Comparison of ENCODE assay signal across 1 cellular context in genomic region chr1:32813941-32814739, GRCh38.
TF ChIP-seq lines count a peak whose summit lies in the region.

No MANE protein-coding gene starts in this region.

TF ChIP-seq in K562, 482 proteins besides CTCF, POLR2A, EP300 and RAD21 (continued from another document and continues in another):
- TF ChIP-seq, protein P1, sequence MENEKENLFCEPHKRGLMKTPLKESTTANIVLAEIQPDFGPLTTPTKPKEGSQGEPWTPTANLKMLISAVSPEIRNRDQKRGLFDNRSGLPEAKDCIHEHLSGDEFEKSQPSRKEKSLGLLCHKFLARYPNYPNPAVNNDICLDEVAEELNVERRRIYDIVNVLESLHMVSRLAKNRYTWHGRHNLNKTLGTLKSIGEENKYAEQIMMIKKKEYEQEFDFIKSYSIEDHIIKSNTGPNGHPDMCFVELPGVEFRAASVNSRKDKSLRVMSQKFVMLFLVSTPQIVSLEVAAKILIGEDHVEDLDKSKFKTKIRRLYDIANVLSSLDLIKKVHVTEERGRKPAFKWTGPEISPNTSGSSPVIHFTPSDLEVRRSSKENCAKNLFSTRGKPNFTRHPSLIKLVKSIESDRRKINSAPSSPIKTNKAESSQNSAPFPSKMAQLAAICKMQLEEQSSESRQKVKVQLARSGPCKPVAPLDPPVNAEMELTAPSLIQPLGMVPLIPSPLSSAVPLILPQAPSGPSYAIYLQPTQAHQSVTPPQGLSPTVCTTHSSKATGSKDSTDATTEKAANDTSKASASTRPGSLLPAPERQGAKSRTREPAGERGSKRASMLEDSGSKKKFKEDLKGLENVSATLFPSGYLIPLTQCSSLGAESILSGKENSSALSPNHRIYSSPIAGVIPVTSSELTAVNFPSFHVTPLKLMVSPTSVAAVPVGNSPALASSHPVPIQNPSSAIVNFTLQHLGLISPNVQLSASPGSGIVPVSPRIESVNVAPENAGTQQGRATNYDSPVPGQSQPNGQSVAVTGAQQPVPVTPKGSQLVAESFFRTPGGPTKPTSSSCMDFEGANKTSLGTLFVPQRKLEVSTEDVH (IDR thresholded peaks at IDR 0.05; ENCODE audit: low read depth, partially characterized antibody), result peak; percentile 48
- TF ChIP-seq TRIM28 (IDR thresholded peaks at IDR 0.05) (0 out of 2 replicates have a peak, but pooled peaks have one; percentile 17), PHB (CRISPR knock-in tag; IDR thresholded peaks at IDR 0.05) (no peak), ZNF655 (CRISPR knock-in tag; IDR thresholded peaks at IDR 0.05) (no peak), EP400 (IDR thresholded peaks at IDR 0.05) (peak; percentile 79), NR4A1 (CRISPR knock-in tag; IDR thresholded peaks at IDR 0.05) (no peak), NR4A1 (tag; IDR thresholded peaks at IDR 0.05) (no peak), ZNF184 (CRISPR knock-in tag; IDR thresholded peaks at IDR 0.05) (no peak), TCF7L2 (IDR thresholded peaks at IDR 0.05; ENCODE audit: low read depth, low read length) (no peak), ZNF584 (CRISPR knock-in tag; IDR thresholded peaks at IDR 0.05; ENCODE audit: low read depth) (peak; percentile 77), PCBP1 (IDR thresholded peaks at IDR 0.05; ENCODE audit: low read depth, low read length, poor library complexity, severe bottlenecking) (no peak), CSDE1 (IDR thresholded peaks at IDR 0.05) (no peak), ZNF668 (CRISPR knock-in tag; IDR thresholded peaks at IDR 0.05) (no peak), ZNF121 (CRISPR knock-in tag; conservative IDR thresholded peaks at IDR 0.05) (no peak), MXI1 (IDR thresholded peaks at IDR 0.05; ENCODE audit: low read depth, low read length) (no peak), ZNF507 (tag; conservative IDR thresholded peaks at IDR 0.05) (no peak), ATF7 (IDR thresholded peaks at IDR 0.05) (peak; percentile 91), MTA1 (IDR thresholded peaks at IDR 0.05; ENCODE audit: borderline replicate concordance) (peak; percentile 65; the same call in 1 of the 2 replicates), LEF1 (IDR thresholded peaks at IDR 0.05) (peak; percentile 40; the same call in 1 of the 2 replicates), SOX6 (IDR thresholded peaks at IDR 0.05) (no peak), ARID1B (IDR thresholded peaks at IDR 0.05) (peak; percentile 82), THRAP3 (IDR thresholded peaks at IDR 0.05; ENCODE audit: borderline replicate concordance) (no peak), MEIS2 (IDR thresholded peaks at IDR 0.05; ENCODE audit: partially characterized antibody) (no peak), MXD1 (CRISPR knock-in tag; IDR thresholded peaks at IDR 0.05; ENCODE audit: borderline replicate concordance, poor library complexity, severe bottlenecking) (no peak), ZNF551 (CRISPR knock-in tag; IDR thresholded peaks at IDR 0.05) (no peak), TEAD1 (CRISPR knock-in tag; IDR thresholded peaks at IDR 0.05) (0 out of 4 replicates have a peak, but pooled peaks of 1 of the 2 experiments have one; percentile 68), NR2C2 (CRISPR knock-in tag; IDR thresholded peaks at IDR 0.05) (no peak), NR2C2 (tag; IDR thresholded peaks at IDR 0.05) (peak; percentile 94), BCLAF1 (IDR thresholded peaks at IDR 0.05; ENCODE audit: borderline replicate concordance in 1 of 2, control insufficient read depth in 1 of 2, low read depth in 2 of 2, low read length in 1 of 2) (no peak), HMG20A (CRISPR knock-in tag; conservative IDR thresholded peaks at IDR 0.05) (no peak), UBTF (IDR thresholded peaks at IDR 0.05; ENCODE audit: borderline replicate concordance in 1 of 2, low read depth in 2 of 2, low read length in 2 of 2) (no peak), ZNF518B (CRISPR knock-in tag; IDR thresholded peaks at IDR 0.05) (no peak), ZNF197 (CRISPR knock-in tag; IDR thresholded peaks at IDR 0.05; ENCODE audit: low read depth) (no peak), YY1 (IDR thresholded peaks at IDR 0.05; ENCODE audit: borderline replicate concordance in 1 of 3, control insufficient read depth in 1 of 3, extremely low read depth in 1 of 3, insufficient read depth in 3 of 3, insufficient read length in 1 of 3, insufficient replicate concordance in 2 of 3, low read depth in 1 of 3, low read length in 2 of 3) (no peak), ARID3A (IDR thresholded peaks at IDR 0.05; ENCODE audit: borderline replicate concordance, low read depth, low read length) (no peak), RB1 (IDR thresholded peaks at IDR 0.05; ENCODE audit: low read depth) (no peak)
- TF ChIP-seq, protein P2, sequence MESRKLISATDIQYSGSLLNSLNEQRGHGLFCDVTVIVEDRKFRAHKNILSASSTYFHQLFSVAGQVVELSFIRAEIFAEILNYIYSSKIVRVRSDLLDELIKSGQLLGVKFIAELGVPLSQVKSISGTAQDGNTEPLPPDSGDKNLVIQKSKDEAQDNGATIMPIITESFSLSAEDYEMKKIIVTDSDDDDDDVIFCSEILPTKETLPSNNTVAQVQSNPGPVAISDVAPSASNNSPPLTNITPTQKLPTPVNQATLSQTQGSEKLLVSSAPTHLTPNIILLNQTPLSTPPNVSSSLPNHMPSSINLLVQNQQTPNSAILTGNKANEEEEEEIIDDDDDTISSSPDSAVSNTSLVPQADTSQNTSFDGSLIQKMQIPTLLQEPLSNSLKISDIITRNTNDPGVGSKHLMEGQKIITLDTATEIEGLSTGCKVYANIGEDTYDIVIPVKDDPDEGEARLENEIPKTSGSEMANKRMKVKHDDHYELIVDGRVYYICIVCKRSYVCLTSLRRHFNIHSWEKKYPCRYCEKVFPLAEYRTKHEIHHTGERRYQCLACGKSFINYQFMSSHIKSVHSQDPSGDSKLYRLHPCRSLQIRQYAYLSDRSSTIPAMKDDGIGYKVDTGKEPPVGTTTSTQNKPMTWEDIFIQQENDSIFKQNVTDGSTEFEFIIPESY (CRISPR knock-in tag; IDR thresholded peaks at IDR 0.05), result no peak
- TF ChIP-seq, protein P3, sequence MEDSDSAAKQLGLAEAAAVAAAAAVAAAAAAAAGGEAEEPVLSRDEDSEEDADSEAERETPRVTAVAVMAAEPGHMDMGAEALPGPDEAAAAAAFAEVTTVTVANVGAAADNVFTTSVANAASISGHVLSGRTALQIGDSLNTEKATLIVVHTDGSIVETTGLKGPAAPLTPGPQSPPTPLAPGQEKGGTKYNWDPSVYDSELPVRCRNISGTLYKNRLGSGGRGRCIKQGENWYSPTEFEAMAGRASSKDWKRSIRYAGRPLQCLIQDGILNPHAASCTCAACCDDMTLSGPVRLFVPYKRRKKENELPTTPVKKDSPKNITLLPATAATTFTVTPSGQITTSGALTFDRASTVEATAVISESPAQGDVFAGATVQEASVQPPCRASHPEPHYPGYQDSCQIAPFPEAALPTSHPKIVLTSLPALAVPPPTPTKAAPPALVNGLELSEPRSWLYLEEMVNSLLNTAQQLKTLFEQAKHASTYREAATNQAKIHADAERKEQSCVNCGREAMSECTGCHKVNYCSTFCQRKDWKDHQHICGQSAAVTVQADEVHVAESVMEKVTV (CRISPR knock-in tag; IDR thresholded peaks at IDR 0.05), result no peak
- TF ChIP-seq, protein P4, sequence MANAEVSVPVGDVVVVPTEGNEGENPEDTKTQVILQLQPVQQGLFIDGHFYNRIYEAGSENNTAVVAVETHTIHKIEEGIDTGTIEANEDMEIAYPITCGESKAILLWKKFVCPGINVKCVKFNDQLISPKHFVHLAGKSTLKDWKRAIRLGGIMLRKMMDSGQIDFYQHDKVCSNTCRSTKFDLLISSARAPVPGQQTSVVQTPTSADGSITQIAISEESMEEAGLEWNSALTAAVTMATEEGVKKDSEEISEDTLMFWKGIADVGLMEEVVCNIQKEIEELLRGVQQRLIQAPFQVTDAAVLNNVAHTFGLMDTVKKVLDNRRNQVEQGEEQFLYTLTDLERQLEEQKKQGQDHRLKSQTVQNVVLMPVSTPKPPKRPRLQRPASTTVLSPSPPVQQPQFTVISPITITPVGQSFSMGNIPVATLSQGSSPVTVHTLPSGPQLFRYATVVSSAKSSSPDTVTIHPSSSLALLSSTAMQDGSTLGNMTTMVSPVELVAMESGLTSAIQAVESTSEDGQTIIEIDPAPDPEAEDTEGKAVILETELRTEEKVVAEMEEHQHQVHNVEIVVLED (CRISPR knock-in tag; IDR thresholded peaks at IDR 0.05), result no peak
